In the genomic region with DNA sequence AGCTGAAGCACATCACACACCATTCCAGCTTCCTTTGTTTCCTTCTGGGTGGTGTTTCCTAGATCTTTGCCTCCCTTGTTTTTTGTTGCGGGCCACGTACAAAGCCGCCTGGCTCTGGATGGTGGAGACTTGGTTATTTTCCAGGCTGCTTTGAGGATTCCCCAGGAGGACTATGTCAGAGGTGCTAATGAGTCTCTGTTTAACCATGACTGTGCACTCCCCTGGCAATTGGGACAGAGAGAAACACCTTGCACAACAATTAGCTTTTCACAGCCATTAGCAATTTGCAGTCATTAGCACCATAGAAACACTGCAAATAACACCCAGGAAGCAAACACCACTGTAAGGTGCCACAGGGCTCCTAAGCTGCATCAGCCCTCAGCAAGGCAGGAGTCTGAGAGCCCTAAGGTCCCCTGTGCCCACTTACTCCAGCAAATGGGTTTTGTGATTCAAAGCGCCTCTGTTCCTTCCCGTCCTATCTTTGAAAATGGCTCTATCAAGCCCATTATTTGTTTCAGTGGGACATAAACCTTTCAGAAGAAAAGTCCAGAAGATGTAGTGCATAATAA, we compare ENCODE assay signal across 20 cellular contexts.
A peak's percentile ranks its signal among the peaks of the same experiment; 100 is the strongest.
DNase-seq lines count a peak whose midpoint lies in the region; ATAC-seq, FAIRE-seq and TF ChIP-seq lines count a peak whose summit lies in the region.
"Had no signal": no experiment of that assay in that cellular context is flagged by ENCODE, and none has a peak within 500 bp of the region (broad histone marks: within the 10 kb centered on the region; RNA-seq: fewer than 3 reads in every experiment).

No MANE protein-coding gene starts in this region.

- H3K4me1 ChIP-seq in NT2/D1 (ENCODE audit: insufficient read depth, insufficient read length) (peaks cover 6% of the 10 kb centered on the region), heart right ventricle (peaks cover 0 to 24% (median 9%) of the 10 kb centered on the region in 9 donors)
- H3K4me1 ChIP-seq: A549, BLaER1 had no signal

- peak; percentile 73 for DNase-seq in D341Med (ENCODE audit: low spot score)
- peak; percentile 95 for DNase-seq in NCI-H146 treated with DMSO at 0.1 percent for 48 hours (lab: John Stamatoyannopoulos, UW; ENCODE audit: unreplicated experiment)
- DNase-seq in NT2/D1 (ENCODE audit: low read depth, low spot score), result peak; percentile 52
- peak; percentile 3 for DNase-seq in midbrain (lab: John Stamatoyannopoulos, UW)
- no peak for DNase-seq in heart right ventricle
- DNase-seq in GM12892 (ENCODE audit: insufficient read length), result no peak
- no peak for DNase-seq in HEK293T (ENCODE audit: extremely low spot score)
- no peak for DNase-seq in HK-2 (ENCODE audit: unreplicated experiment)
- DNase-seq: activated CD4-positive, alpha-beta T cell treated with anti-CD3 and anti-CD28 coated beads, Interleukin-2, amount 10 ng/mL, durations not matched to agents 7 days and 5 days; brain microvascular endothelial cell; Calu3; MM.1S; NCI-H2029; right cardiac atrium; stimulated activated CD4-positive, alpha-beta T cell treated with anti-CD3 and anti-CD28 coated beads, Interleukin-12 subunit alpha, Interleukin-12 subunit beta, amount 100 ng/mL, for 4 hours; stimulated activated CD8-positive, alpha-beta memory T cell treated with anti-CD3 and anti-CD28 coated beads, Interleukin-4, amount 100 ng/mL, for 48 hours had no signal

- H3K4me3 ChIP-seq in NT2/D1 (ENCODE audit: insufficient read length, low read depth) (no peak overlapping the region), heart right ventricle (no peak overlapping the region)
- H3K4me3 ChIP-seq: A549, BLaER1 had no signal

- CTCF ChIA-PET in HEK293T (lab: Yijun Ruan, JAX), result no interaction called here

- TF ChIP-seq POLR2A in GM12892 (IDR thresholded peaks at IDR 0.05; ENCODE audit: low read depth, low read length), result no peak

- WGBS in heart right ventricle, 2 donors, result 82 to 87% methylated on average over 5 of the region's 5 CpGs

- POLR2A ChIA-PET in HEK293T (lab: Yijun Ruan, JAX), result no interaction called here

- FAIRE-seq in GM12892 (lab: Jason Lieb, UNC), result no peak
- FAIRE-seq: A549, colon, endometrium had no signal

- H3K9ac ChIP-seq in NT2/D1 (ENCODE audit: insufficient read length, low read depth), result no peak overlapping the region
- H3K9ac ChIP-seq: BLaER1 had no signal

- no peak for ATAC-seq in heart right ventricle
- ATAC-seq: A549, right cardiac atrium had no signal

- H3K27ac ChIP-seq in heart right ventricle, result no peak overlapping the region
- H3K27ac ChIP-seq: A549, BLaER1, brain microvascular endothelial cell had no signal

- H3K36me3 ChIP-seq in NT2/D1 (ENCODE audit: insufficient read depth, insufficient read length, low read length) (no peaks in the 10 kb centered on the region), heart right ventricle (no peaks in the 10 kb centered on the region)
- H3K36me3 ChIP-seq: brain microvascular endothelial cell had no signal

- H3K27me3 ChIP-seq in NT2/D1 (ENCODE audit: insufficient read depth, insufficient read length) (peaks cover 6% of the 10 kb centered on the region), heart right ventricle (no peaks in the 10 kb centered on the region)
- H3K27me3 ChIP-seq: BLaER1, brain microvascular endothelial cell had no signal

- H3K9me3 ChIP-seq in NT2/D1 (ENCODE audit: insufficient read depth, low read length) (no peaks in the 10 kb centered on the region), heart right ventricle (no peaks in the 10 kb centered on the region)
- H3K9me3 ChIP-seq: A549 had no signal

- no peak for TF ChIP-seq CTCF in heart right ventricle (IDR thresholded peaks at IDR 0.05)

- intact Hi-C loops in heart right ventricle (cut with DNase I), result loop anchor here in 1 of 10 donors (5.0 kb wide), 1 partner anchor 48 kb away; no protein-coding TSS in a partner anchor

TF ChIP-seq in HEK293T, 16 proteins besides CTCF, POLR2A, EP300 and RAD21:
- no peak for TF ChIP-seq CTBP1 (IDR thresholded peaks at IDR 0.05; ENCODE audit: borderline replicate concordance)
- no peak for TF ChIP-seq ARNT (IDR thresholded peaks at IDR 0.05)
- TF ChIP-seq NFRKB (IDR thresholded peaks at IDR 0.05), result no peak
- TF ChIP-seq ZNF384 (IDR thresholded peaks at IDR 0.05), result no peak
- TF ChIP-seq, protein P1, sequence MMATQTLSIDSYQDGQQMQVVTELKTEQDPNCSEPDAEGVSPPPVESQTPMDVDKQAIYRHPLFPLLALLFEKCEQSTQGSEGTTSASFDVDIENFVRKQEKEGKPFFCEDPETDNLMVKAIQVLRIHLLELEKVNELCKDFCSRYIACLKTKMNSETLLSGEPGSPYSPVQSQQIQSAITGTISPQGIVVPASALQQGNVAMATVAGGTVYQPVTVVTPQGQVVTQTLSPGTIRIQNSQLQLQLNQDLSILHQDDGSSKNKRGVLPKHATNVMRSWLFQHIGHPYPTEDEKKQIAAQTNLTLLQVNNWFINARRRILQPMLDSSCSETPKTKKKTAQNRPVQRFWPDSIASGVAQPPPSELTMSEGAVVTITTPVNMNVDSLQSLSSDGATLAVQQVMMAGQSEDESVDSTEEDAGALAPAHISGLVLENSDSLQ (IDR thresholded peaks at IDR 0.05), result no peak
- TF ChIP-seq L3MBTL2 (conservative IDR thresholded peaks at IDR 0.05), result no peak
- no peak for TF ChIP-seq FOXM1 (IDR thresholded peaks at IDR 0.05; ENCODE audit: borderline replicate concordance)
- no peak for TF ChIP-seq BHLHE40 (IDR thresholded peaks at IDR 0.05; ENCODE audit: borderline replicate concordance)
- no peak for TF ChIP-seq ELF4 (IDR thresholded peaks at IDR 0.05)
- no peak for TF ChIP-seq LEF1 (IDR thresholded peaks at IDR 0.05; ENCODE audit: borderline replicate concordance)
- TF ChIP-seq SP1 (IDR thresholded peaks at IDR 0.05), result no peak
- TF ChIP-seq TARDBP (IDR thresholded peaks at IDR 0.05), result no peak
- no peak for TF ChIP-seq FOXA1 (IDR thresholded peaks at IDR 0.05)
- TF ChIP-seq SUZ12 (IDR thresholded peaks at IDR 0.05), result no peak
- TF ChIP-seq HDGF (IDR thresholded peaks at IDR 0.05; ENCODE audit: borderline replicate concordance), result no peak

Comparison
In these comparisons a context has a peak if more than half of its experiments do, and no peak if none do; other contexts are left out.
1. DNase-seq: peak in D341Med (single experiment), NCI-H146 treated with DMSO at 0.1 percent for 48 hours (single experiment), NT2/D1 (single experiment) and midbrain (single experiment); none in heart right ventricle (0 of 2), GM12892 (single experiment), HEK293T (single experiment) and HK-2 (single experiment).